Comparison of ENCODE assay signal across 19 cellular contexts in genomic region chr10:86461963-86462804, GRCh38.
"Had no signal": no experiment of that assay in that cellular context is flagged by ENCODE, and none has a peak within 500 bp of the region (broad histone marks: within the 10 kb centered on the region; RNA-seq: fewer than 3 reads in every experiment).

No MANE protein-coding gene starts in this region.

- H3K27ac Mint-ChIP-seq: activated CD4-positive, alpha-beta memory T cell treated with anti-CD3 and anti-CD28 coated beads for 36 hours; activated T-helper 1 cell treated with anti-CD3 and anti-CD28 coated beads, Interleukin-12 subunit alpha, Interleukin-12 subunit beta, Interleukin-2, Interleukin-4 antibody, amounts not matched to agents 30 ng/mL and 10 ng/mL and 1 ng/mL, durations not matched to agents 14 hours and 24 hours and 36 hours; natural killer cell treated with Interleukin-12 subunit alpha and Interleukin-12 subunit beta and Interleukin-15 and Interleukin-18, amount 100 ng/mL, for 72 hours; T-helper 2 cell treated with Interferon-gamma antibody and Interleukin-4, amounts not matched to agents 5 μg/mL and 100 μg/mL, for 36 hours had no signal

- H3K27me3 Mint-ChIP-seq: activated CD4-positive, alpha-beta memory T cell treated with anti-CD3 and anti-CD28 coated beads for 36 hours; natural killer cell treated with Interleukin-12 subunit alpha and Interleukin-12 subunit beta and Interleukin-15 and Interleukin-18, amount 100 ng/mL, for 72 hours had no signal

- ATAC-seq: gastrocnemius medialis; left lobe of liver; natural killer cell treated with Interleukin-12 subunit alpha and Interleukin-12 subunit beta and Interleukin-15 and Interleukin-18, amount 100 ng/mL, for 72 hours had no signal

- H3K4me3 Mint-ChIP-seq: activated CD4-positive, alpha-beta memory T cell treated with anti-CD3 and anti-CD28 coated beads for 36 hours; activated T-helper 1 cell treated with anti-CD3 and anti-CD28 coated beads, Interleukin-12 subunit alpha, Interleukin-12 subunit beta, Interleukin-2, Interleukin-4 antibody, amounts not matched to agents 30 ng/mL and 10 ng/mL and 1 ng/mL, durations not matched to agents 14 hours and 24 hours and 36 hours; natural killer cell treated with Interleukin-12 subunit alpha and Interleukin-12 subunit beta and Interleukin-15 and Interleukin-18, amount 100 ng/mL, for 72 hours; T-helper 2 cell treated with Interferon-gamma antibody and Interleukin-4, amounts not matched to agents 5 μg/mL and 100 μg/mL, for 36 hours had no signal

- H3K4me3 ChIP-seq: coronary artery, gastrocnemius medialis, suprapubic skin, upper lobe of left lung had no signal

- H3K4me1 ChIP-seq: gastrocnemius medialis, suprapubic skin, upper lobe of left lung had no signal

- H3K9me3 ChIP-seq: gastrocnemius medialis, suprapubic skin, upper lobe of left lung had no signal

- H3K9me3 Mint-ChIP-seq: activated CD4-positive, alpha-beta memory T cell treated with anti-CD3 and anti-CD28 coated beads for 36 hours; activated T-helper 1 cell treated with anti-CD3 and anti-CD28 coated beads, Interleukin-12 subunit alpha, Interleukin-12 subunit beta, Interleukin-2, Interleukin-4 antibody, amounts not matched to agents 30 ng/mL and 10 ng/mL and 1 ng/mL, durations not matched to agents 14 hours and 24 hours and 36 hours; natural killer cell treated with Interleukin-12 subunit alpha and Interleukin-12 subunit beta and Interleukin-15 and Interleukin-18, amount 100 ng/mL, for 72 hours; T-helper 2 cell treated with Interferon-gamma antibody and Interleukin-4, amounts not matched to agents 5 μg/mL and 100 μg/mL, for 36 hours had no signal

- H3K27me3 ChIP-seq: gastrocnemius medialis, suprapubic skin, upper lobe of left lung had no signal

- H3K27ac ChIP-seq: coronary artery, epithelial cell of prostate, gastrocnemius medialis, suprapubic skin, upper lobe of left lung had no signal

- DNase-seq: activated CD4-positive, alpha-beta memory T cell treated with anti-CD3 and anti-CD28 coated beads for 36 hours; activated CD4-positive, CD25-positive, alpha-beta regulatory T cell treated with anti-CD3 and anti-CD28 coated beads, Interleukin-2, amount 50 U/mL, for 72 hours; activated CD8-positive, alpha-beta memory T cell treated with anti-CD3 and anti-CD28 coated beads, Interleukin-2, amount 50 U/mL, for 4 hours; activated naive CD4-positive, alpha-beta T cell; caudate nucleus; effector CD8-positive, alpha-beta T cell; gastrocnemius medialis; mammary epithelial cell; stimulated activated CD4-positive, alpha-beta T cell treated with anti-CD3 and anti-CD28 coated beads, Interleukin-12 subunit alpha, Interleukin-12 subunit beta, amount 100 ng/mL, for 4 hours; stimulated activated CD4-positive, alpha-beta T cell treated with anti-CD3 and anti-CD28 coated beads, Interleukin-2, amount 100 ng/mL, for 48 hours; stimulated activated naive CD4-positive, alpha-beta T cell treated with Interleukin-2 at 50 U/mL for 16 hours; upper lobe of left lung had no signal
